ENCODE assay signal across 22 cellular contexts in the genomic region with DNA sequence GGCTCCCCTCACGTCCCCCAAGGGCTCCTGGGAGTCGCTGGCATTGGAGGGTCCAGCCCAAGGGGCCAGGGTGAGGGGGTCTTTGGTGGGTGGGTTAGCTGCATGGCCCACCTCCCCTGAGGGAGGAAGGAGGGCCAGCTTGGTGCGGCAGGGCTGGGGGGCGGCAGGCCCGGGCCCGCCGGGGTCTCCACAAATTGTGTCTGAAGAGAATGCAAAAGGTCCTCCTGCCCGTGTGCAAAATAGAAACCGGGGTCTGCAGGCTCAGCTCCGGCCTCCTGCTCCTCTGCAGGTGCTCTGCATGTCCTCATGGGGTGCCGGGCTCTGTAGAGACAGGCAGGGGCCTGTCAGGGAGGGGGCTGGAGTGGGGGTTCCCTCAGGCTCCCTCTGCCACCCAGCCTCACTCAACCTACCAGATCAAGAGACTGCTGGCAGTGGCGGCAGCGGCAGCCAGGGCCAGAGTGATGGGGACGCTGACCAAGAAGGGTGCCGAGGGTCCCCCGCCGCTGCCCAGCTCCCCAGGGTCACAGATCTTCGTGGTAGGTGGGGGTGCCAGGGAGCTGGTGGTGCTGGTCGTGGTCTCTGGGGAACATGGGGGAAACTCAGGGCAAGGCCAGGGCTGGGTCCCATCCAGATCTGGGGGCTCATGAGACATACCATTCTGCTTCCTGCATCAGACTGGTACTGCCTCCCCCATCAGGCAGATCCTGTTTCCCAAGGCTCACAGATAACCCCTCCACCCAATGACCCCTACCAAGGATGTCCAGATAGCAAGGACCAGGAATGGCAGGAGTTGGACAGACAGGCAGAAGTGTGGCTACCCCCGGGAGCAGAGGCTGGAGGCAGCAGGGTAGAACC. TPM values are rescaled to one million over a fixed set of nuclear protein-coding genes. Genes with fewer than 3 reads are reported as not detected.
DNase-seq lines count a peak whose midpoint lies in the region; FAIRE-seq and TF ChIP-seq lines count a peak whose summit lies in the region.
"Had no signal": no experiment of that assay in that cellular context is flagged by ENCODE, and none has a peak within 500 bp of the region (broad histone marks: within the 10 kb centered on the region; RNA-seq: fewer than 3 reads in every experiment).

No MANE protein-coding gene starts in this region.

- no peak overlapping the region for H3K4me3 Mint-ChIP-seq in nephron progenitor cell
- H3K4me3 Mint-ChIP-seq in CD8-positive, alpha-beta memory T cell, result no peak overlapping the region
- H3K4me3 Mint-ChIP-seq: CD4-positive, CD25-positive, alpha-beta regulatory T cell had no signal

- no peaks in the 10 kb centered on the region for H3K9me3 Mint-ChIP-seq in nephron progenitor cell
- no peaks in the 10 kb centered on the region for H3K9me3 Mint-ChIP-seq in CD8-positive, alpha-beta memory T cell
- H3K9me3 Mint-ChIP-seq: CD4-positive, CD25-positive, alpha-beta regulatory T cell; IgD-negative memory B cell had no signal

- peaks cover 16% of the 10 kb centered on the region for H3K36me3 Mint-ChIP-seq in nephron progenitor cell (ENCODE audit: low read depth)
- no peaks in the 10 kb centered on the region for H3K36me3 Mint-ChIP-seq in CD8-positive, alpha-beta memory T cell
- H3K36me3 Mint-ChIP-seq: CD4-positive, CD25-positive, alpha-beta regulatory T cell; IgD-negative memory B cell had no signal

- H3K27ac ChIP-seq in left ventricle myocardium inferior (replicated peaks) (no peak overlapping the region), Peyer's patch (no peak overlapping the region)
- no peak overlapping the region for H3K27ac ChIP-seq in CD8-positive, alpha-beta memory T cell (ENCODE audit: low read depth, low read length)
- H3K27ac ChIP-seq: HL-60 had no signal

- H3K27ac Mint-ChIP-seq in nephron progenitor cell, result peak overlapping the region; percentile 22
- H3K27ac Mint-ChIP-seq in CD8-positive, alpha-beta memory T cell, result no peak overlapping the region
- H3K27ac Mint-ChIP-seq: IgD-negative memory B cell had no signal

- H3K4me1 ChIP-seq in left ventricle myocardium inferior, result no peaks in the 10 kb centered on the region
- H3K4me1 ChIP-seq in Peyer's patch, result no peaks in the 10 kb centered on the region
- H3K4me1 ChIP-seq in CD8-positive, alpha-beta memory T cell (ENCODE audit: insufficient read depth, low read length), result no peaks in the 10 kb centered on the region
- H3K4me1 ChIP-seq: HAP-1 had no signal

- peaks cover 10% of the 10 kb centered on the region for H3K27me3 ChIP-seq in left ventricle myocardium inferior (ENCODE audit: low read depth)
- H3K27me3 ChIP-seq in Peyer's patch, result no peaks in the 10 kb centered on the region
- H3K27me3 ChIP-seq in CD8-positive, alpha-beta memory T cell (ENCODE audit: insufficient read depth, low read length, poor library complexity, severe bottlenecking), result no peaks in the 10 kb centered on the region

- H3K4me3 ChIP-seq in left ventricle myocardium inferior (no peak overlapping the region), Peyer's patch (no peak overlapping the region)
- H3K4me3 ChIP-seq in CD8-positive, alpha-beta memory T cell (ENCODE audit: low read length), result no peak overlapping the region
- H3K4me3 ChIP-seq: HAP-1 had no signal

- DNase-seq in cardiac septum (ENCODE audit: low spot score) (peak; percentile 73), left ventricle myocardium inferior (no peak), Peyer's patch (peak in 2 of 3 donors; percentile 31 to 40), nephron progenitor cell (no peak), urothelium cell line (ENCODE audit: low spot score) (no peak), H4 (ENCODE audit: low spot score) (no peak)
- no peak for DNase-seq in CD8-positive, alpha-beta memory T cell
- DNase-seq: CD4-positive, CD25-positive, alpha-beta regulatory T cell; DMS53; Kasumi-1; MM.1S; NCI-H1105 treated with DMSO at 0.1 percent for 48 hours; NCI-H1694 treated with DMSO at 0.1 percent for 48 hours; NCI-H2107; NCI-H2227 treated with DMSO at 0.1 percent for 48 hours; NCI-H524; SHP77 had no signal

- intact Hi-C loops in cardiac septum (cut with DNase I) (no loop called here), left ventricle myocardium inferior (cut with micrococcal nuclease) (no loop called here)

- POLR2A ChIA-PET in CD8-positive, alpha-beta memory T cell (lab: Charles Lee), result no interaction called here

- no peaks in the 10 kb centered on the region for H3K36me3 ChIP-seq in left ventricle myocardium inferior
- H3K36me3 ChIP-seq in Peyer's patch, result no peaks in the 10 kb centered on the region
- H3K36me3 ChIP-seq in CD8-positive, alpha-beta memory T cell (ENCODE audit: insufficient read depth, low read length), result no peaks in the 10 kb centered on the region
- H3K36me3 ChIP-seq: HAP-1 had no signal

- H3K9me3 ChIP-seq in left ventricle myocardium inferior (replicated peaks), result no peaks in the 10 kb centered on the region
- H3K9me3 ChIP-seq in Peyer's patch, result no peaks in the 10 kb centered on the region
- no peaks in the 10 kb centered on the region for H3K9me3 ChIP-seq in CD8-positive, alpha-beta memory T cell (ENCODE audit: low read length)
- H3K9me3 ChIP-seq: HAP-1 had no signal

- H3K4me1 Mint-ChIP-seq in nephron progenitor cell, result peaks cover 70% of the 10 kb centered on the region
- no peaks in the 10 kb centered on the region for H3K4me1 Mint-ChIP-seq in CD8-positive, alpha-beta memory T cell

- CTCF ChIA-PET in CD8-positive, alpha-beta memory T cell (lab: Charles Lee), result interaction anchor here (1.3 kb wide), 1 partner anchor 30 kb away, joined by 4 read pairs; no protein-coding TSS in a partner anchor

- TF ChIP-seq CTCF in left ventricle myocardium inferior (IDR thresholded peaks at IDR 0.05; ENCODE audit: borderline replicate concordance) (no peak), Peyer's patch (IDR thresholded peaks at IDR 0.05) (no peak), nephron progenitor cell (IDR thresholded peaks at IDR 0.05) (no peak)

- FAIRE-seq in urothelium cell line (lab: Jason Lieb, UNC), result peak; percentile 17
- FAIRE-seq: GM19239, HTR-8/SVneo had no signal

- TF ChIP-seq POLR2A in Peyer's patch (IDR thresholded peaks at IDR 0.05), result no peak

- H3K27me3 Mint-ChIP-seq in nephron progenitor cell (ENCODE audit: low read depth, poor library complexity), result peaks cover 6% of the 10 kb centered on the region
- peaks cover 12 to 29% of the 10 kb centered on the region in 2 donors for H3K27me3 Mint-ChIP-seq in CD8-positive, alpha-beta memory T cell

RNA-seq across cellular contexts. Expression of gene ENHO, which starts 29.2 kb away (rescaled TPM):
- total RNA-seq in cardiac septum (1.3 TPM), left ventricle myocardium inferior (not detected), Peyer's patch (1 to 10 TPM in 2 of 4 donors, not detected in 2; 1.8 to 3.3 TPM)
- 1.9 and 2.3 TPM in 2 replicates for total RNA-seq in H4 (2014; rRNA removed; shearing (Covaris generic))
- total RNA-seq in CD8-positive, alpha-beta memory T cell, result under 1 TPM; 0.35 to 0.39 TPM
- not detected for polyA plus RNA-seq in CD8-positive, alpha-beta memory T cell
- polyA plus RNA-seq: IgD-negative memory B cell had no signal

RNA-seq across cellular contexts. Expression of gene CNTFR, which starts 37.5 kb away (rescaled TPM):
- total RNA-seq in cardiac septum, result 1.1 TPM
- total RNA-seq in left ventricle myocardium inferior, result 4.6 TPM
- total RNA-seq in Peyer's patch, result 10 to 100 TPM in 3 of 4 donors, 1 to 10 TPM in 1; 1.7 to 24.6 (median 15.6) TPM
- total RNA-seq in H4 (2014; rRNA removed; shearing (Covaris generic)), result 0.15 and 0.55 TPM in 2 replicates
- not detected for total RNA-seq in CD8-positive, alpha-beta memory T cell
- polyA plus RNA-seq in CD8-positive, alpha-beta memory T cell, result not detected
- total RNA-seq: CD4-positive, CD25-positive, alpha-beta regulatory T cell had no signal
- polyA plus RNA-seq: CD4-positive, CD25-positive, alpha-beta regulatory T cell; IgD-negative memory B cell had no signal

RNA-seq across cellular contexts. Expression of gene RPP25L, which starts 59.9 kb away (rescaled TPM):
- total RNA-seq in cardiac septum (39.4 TPM), left ventricle myocardium inferior (42.8 TPM), Peyer's patch (10 to 100 TPM; 28.9 to 83.5 (median 54.8) TPM)
- 52.8 and 59.3 TPM in 2 replicates for total RNA-seq in H4 (2014; rRNA removed; shearing (Covaris generic))
- total RNA-seq in CD8-positive, alpha-beta memory T cell, result 10 to 100 TPM; 34.5 to 39.0 TPM
- polyA plus RNA-seq in CD8-positive, alpha-beta memory T cell, result 35.9 TPM

Comparison
In these comparisons a context has a peak if more than half of its experiments do, and no peak if none do; other contexts are left out.
1. DNase-seq: peak in cardiac septum (single experiment) and Peyer's patch (2 of 3); none in left ventricle myocardium inferior (single experiment), nephron progenitor cell (single experiment), urothelium cell line (single experiment), H4 (single experiment) and CD8-positive, alpha-beta memory T cell (0 of 5).